1 cellular context compared by ENCODE assay signal in the genomic region with DNA sequence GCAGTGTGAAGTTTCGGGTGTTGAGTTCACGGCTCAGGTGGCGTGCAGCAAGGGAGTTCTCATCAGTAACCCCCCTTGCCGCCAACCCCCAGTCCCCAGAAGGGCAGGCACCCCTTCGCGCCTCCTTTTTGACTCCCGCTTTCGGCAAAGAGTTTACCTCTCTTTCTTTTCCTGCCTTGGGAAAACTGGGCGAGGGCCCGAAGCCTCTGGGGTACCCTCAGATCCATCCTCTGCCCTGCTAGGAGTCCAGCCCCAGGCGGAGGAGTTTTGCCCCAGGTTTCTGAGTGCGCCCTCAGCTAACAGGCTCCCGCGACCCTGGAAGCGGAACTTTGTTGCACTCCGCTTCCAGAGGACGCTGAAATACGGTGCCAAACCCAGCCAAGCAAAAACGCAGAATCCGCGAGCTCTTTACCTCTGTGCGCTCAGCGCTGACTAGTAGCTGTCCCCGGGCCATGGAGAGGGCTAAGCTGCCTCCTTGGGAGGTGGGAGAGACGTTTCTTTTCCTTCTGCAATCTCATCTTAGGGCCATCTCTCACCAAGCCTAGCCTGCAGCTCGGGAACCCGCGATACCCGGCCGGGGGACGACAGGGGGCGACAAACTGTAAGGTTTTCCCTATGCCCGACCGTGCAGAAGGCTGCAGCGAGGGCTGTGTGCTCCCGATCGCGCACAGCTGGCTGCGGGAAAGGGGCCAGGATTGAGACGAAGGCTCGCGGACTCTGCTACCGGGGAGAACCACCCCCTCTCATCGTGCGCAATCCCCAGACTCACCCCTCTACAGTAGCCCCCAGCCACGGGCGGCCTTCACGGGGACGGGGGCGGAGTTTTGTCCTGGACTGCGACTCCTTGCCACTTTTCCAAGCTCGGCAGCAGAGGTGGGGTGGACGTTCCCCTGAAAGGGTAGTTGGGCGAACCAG.
TF ChIP-seq lines count a peak whose summit lies in the region.

No MANE protein-coding gene starts in this region.

TF ChIP-seq in IMR-90, 13 proteins besides CTCF, POLR2A, EP300 and RAD21 (continued from another document):
- TF ChIP-seq, protein P1, sequence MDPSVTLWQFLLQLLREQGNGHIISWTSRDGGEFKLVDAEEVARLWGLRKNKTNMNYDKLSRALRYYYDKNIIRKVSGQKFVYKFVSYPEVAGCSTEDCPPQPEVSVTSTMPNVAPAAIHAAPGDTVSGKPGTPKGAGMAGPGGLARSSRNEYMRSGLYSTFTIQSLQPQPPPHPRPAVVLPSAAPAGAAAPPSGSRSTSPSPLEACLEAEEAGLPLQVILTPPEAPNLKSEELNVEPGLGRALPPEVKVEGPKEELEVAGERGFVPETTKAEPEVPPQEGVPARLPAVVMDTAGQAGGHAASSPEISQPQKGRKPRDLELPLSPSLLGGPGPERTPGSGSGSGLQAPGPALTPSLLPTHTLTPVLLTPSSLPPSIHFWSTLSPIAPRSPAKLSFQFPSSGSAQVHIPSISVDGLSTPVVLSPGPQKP (IDR thresholded peaks at IDR 0.05; ENCODE audit: borderline replicate concordance, low read depth, low read length) = no peak
- no peak for TF ChIP-seq MAZ (IDR thresholded peaks at IDR 0.05; ENCODE audit: borderline replicate concordance, low read depth, low read length)
- TF ChIP-seq, protein P2, sequence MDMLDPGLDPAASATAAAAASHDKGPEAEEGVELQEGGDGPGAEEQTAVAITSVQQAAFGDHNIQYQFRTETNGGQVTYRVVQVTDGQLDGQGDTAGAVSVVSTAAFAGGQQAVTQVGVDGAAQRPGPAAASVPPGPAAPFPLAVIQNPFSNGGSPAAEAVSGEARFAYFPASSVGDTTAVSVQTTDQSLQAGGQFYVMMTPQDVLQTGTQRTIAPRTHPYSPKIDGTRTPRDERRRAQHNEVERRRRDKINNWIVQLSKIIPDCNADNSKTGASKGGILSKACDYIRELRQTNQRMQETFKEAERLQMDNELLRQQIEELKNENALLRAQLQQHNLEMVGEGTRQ (IDR thresholded peaks at IDR 0.05; ENCODE audit: low read depth, low read length) = no peak
- no peak for TF ChIP-seq RCOR1 (IDR thresholded peaks at IDR 0.05; ENCODE audit: insufficient replicate concordance, low read length)
TF ChIP-seq in IMR-90: peak in this region for 0.
